Comparison of ENCODE assay signal across 23 cellular contexts in the genomic region with DNA sequence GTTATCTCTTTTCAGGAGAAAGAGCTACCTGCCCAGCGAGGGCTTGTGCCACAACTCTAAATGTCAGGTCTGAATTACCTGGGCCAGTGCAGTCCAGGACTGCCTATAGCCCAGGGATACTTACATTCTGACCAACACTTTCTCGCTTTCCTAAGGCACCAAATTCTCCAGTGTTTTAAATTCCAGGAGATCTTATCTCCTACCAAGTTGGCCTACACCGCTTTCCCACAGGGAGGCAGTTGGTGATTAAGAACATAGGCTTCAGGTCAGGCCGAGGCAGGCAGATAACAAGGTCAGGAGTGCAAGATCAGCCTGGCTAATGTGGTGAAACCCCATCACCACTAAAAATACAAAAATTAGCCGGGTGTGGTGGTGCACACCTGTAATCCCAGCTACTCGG.
"Had no signal": no experiment of that assay in that cellular context is flagged by ENCODE, and none has a peak within 500 bp of the region (broad histone marks: within the 10 kb centered on the region; RNA-seq: fewer than 3 reads in every experiment).

No MANE protein-coding gene starts in this region.

- H3K36me3 Mint-ChIP-seq: natural killer cell; stimulated activated effector memory CD8-positive, alpha-beta T cell treated with anti-CD3 and anti-CD28 coated beads, Interleukin-12 subunit alpha, Interleukin-12 subunit beta, amount 100 ng/mL, for 72 hours; type B pancreatic cell had no signal

- H3K27me3 Mint-ChIP-seq: progenitor cell of endocrine pancreas, type B pancreatic cell had no signal

- H3K9ac ChIP-seq: parathyroid adenoma had no signal

- H3K4me1 Mint-ChIP-seq: natural killer cell; stimulated activated effector memory CD8-positive, alpha-beta T cell treated with anti-CD3 and anti-CD28 coated beads, Interleukin-12 subunit alpha, Interleukin-12 subunit beta, amount 100 ng/mL, for 72 hours had no signal

- H3K27ac ChIP-seq: dorsolateral prefrontal cortex, epithelial cell of prostate, gastrocnemius medialis, neutrophil, parathyroid adenoma, stomach, thyroid gland had no signal

- H3K36me3 ChIP-seq: gastrocnemius medialis, neutrophil, stomach, thyroid gland had no signal

- H3K79me2 ChIP-seq: parathyroid adenoma had no signal

- ATAC-seq: esophagus mucosa; gastrocnemius medialis; left lobe of liver; natural killer cell; sciatic nerve; stimulated activated effector memory CD8-positive, alpha-beta T cell treated with anti-CD3 and anti-CD28 coated beads, Interleukin-12 subunit alpha, Interleukin-12 subunit beta, amount 100 ng/mL, for 72 hours had no signal

- H3K4me1 ChIP-seq: gastrocnemius medialis, stomach, thyroid gland had no signal

- H3K4me2 ChIP-seq: smooth muscle cell had no signal

- FAIRE-seq: colon, kidney had no signal

- H3K4me3 Mint-ChIP-seq: natural killer cell; neural crest cell; stimulated activated effector memory CD8-positive, alpha-beta T cell treated with anti-CD3 and anti-CD28 coated beads, Interleukin-12 subunit alpha, Interleukin-12 subunit beta, amount 100 ng/mL, for 72 hours; type B pancreatic cell had no signal

- H3K9me3 Mint-ChIP-seq: natural killer cell; stimulated activated effector memory CD8-positive, alpha-beta T cell treated with anti-CD3 and anti-CD28 coated beads, Interleukin-12 subunit alpha, Interleukin-12 subunit beta, amount 100 ng/mL, for 72 hours; type B pancreatic cell had no signal

- DNase-seq: dorsolateral prefrontal cortex; effector CD4-positive, alpha-beta T cell; gastrocnemius medialis; head of caudate nucleus; kidney; natural killer cell; stimulated activated CD4-positive, alpha-beta T cell treated with anti-CD3 and anti-CD28 coated beads, Interleukin-2, amount 100 ng/mL, for 24 hours; stimulated activated CD4-positive, alpha-beta T cell treated with anti-CD3 and anti-CD28 coated beads, Interleukin-4, amount 100 ng/mL, for 24 hours; stimulated activated naive CD4-positive, alpha-beta T cell treated with Interleukin-2 at 50 U/mL for 16 hours; stomach; thyroid gland had no signal

- H3K9me3 ChIP-seq: gastrocnemius medialis, neutrophil, thyroid gland had no signal

- H3K27ac Mint-ChIP-seq: natural killer cell; progenitor cell of endocrine pancreas; stimulated activated effector memory CD8-positive, alpha-beta T cell treated with anti-CD3 and anti-CD28 coated beads, Interleukin-12 subunit alpha, Interleukin-12 subunit beta, amount 100 ng/mL, for 72 hours; type B pancreatic cell had no signal

- H3K4me3 ChIP-seq: dorsolateral prefrontal cortex, gastrocnemius medialis, smooth muscle cell, stomach, thyroid gland had no signal

- H3K27me3 ChIP-seq: dorsolateral prefrontal cortex, gastrocnemius medialis, neutrophil, stomach, thyroid gland had no signal
